Comparison of ENCODE assay signal across 24 cellular contexts in genomic region chr14:59847711-59848110, GRCh38. TPM values are rescaled to one million over a fixed set of nuclear protein-coding genes. Genes with fewer than 3 reads are reported as not detected.
"Had no signal": no experiment of that assay in that cellular context is flagged by ENCODE, and none has a peak within 500 bp of the region (broad histone marks: within the 10 kb centered on the region; RNA-seq: fewer than 3 reads in every experiment).

No MANE protein-coding gene starts in this region.

- H3K27me3 ChIP-seq: colonic mucosa, dorsolateral prefrontal cortex, ovary, sigmoid colon, vagina had no signal

- DNase-seq: activated CD4-positive, alpha-beta T cell treated with anti-CD3 and anti-CD28 coated beads for 1 hour; activated CD4-positive, alpha-beta T cell treated with anti-CD3 and anti-CD28 coated beads, Interleukin-2, amount 50 U/mL, for 1 hour; activated CD8-positive, alpha-beta memory T cell treated with anti-CD3 and anti-CD28 coated beads, Interleukin-2, amount 10 ng/mL, durations not matched to agents 7 days and 5 days; activated CD8-positive, alpha-beta T cell treated with anti-CD3 and anti-CD28 coated beads, Interleukin-2, amount 10 ng/mL, durations not matched to agents 7 days and 5 days; activated naive CD8-positive, alpha-beta T cell treated with anti-CD3 and anti-CD28 coated beads, Interleukin-2, amount 50 U/mL, for 24 hours; activated T-cell treated with anti-CD3 and anti-CD28 coated beads, Interleukin-2, amount 50 U/mL, for 48 hours; amygdala; colonic mucosa; effector memory CD4-positive, alpha-beta T cell; left ventricle myocardium inferior; nephron progenitor cell; ovary; sigmoid colon; small intestine; stimulated activated CD4-positive, alpha-beta T cell treated with anti-CD3 and anti-CD28 coated beads, Interleukin-4, amount 100 ng/mL, for 24 hours; T-helper 2 cell had no signal

- ATAC-seq: activated CD8-positive, alpha-beta memory T cell treated with anti-CD3 and anti-CD28 coated beads, Interleukin-2, amount 10 ng/mL, durations not matched to agents 7 days and 5 days; activated CD8-positive, alpha-beta T cell treated with anti-CD3 and anti-CD28 coated beads, Interleukin-2, amount 10 ng/mL, durations not matched to agents 7 days and 5 days; activated naive CD8-positive, alpha-beta T cell treated with anti-CD3 and anti-CD28 coated beads, Interleukin-2, amount 50 U/mL, for 24 hours; stimulated activated effector memory CD8-positive, alpha-beta T cell treated with anti-CD3 and anti-CD28 coated beads, Interleukin-12 subunit alpha, Interleukin-12 subunit beta, amount 100 ng/mL, for 72 hours; WTC11 had no signal

- H3K36me3 ChIP-seq: colonic mucosa, left ventricle myocardium inferior, ovary, sigmoid colon, thoracic aorta, vagina had no signal

- FAIRE-seq: frontal cortex, small intestine had no signal

- H3K4me1 ChIP-seq: colonic mucosa, left ventricle myocardium inferior, sigmoid colon, vagina had no signal

- H3K4me3 ChIP-seq: colonic mucosa, dorsolateral prefrontal cortex, left ventricle myocardium inferior, lung, ovary, sigmoid colon, thoracic aorta, vagina had no signal

- H3K27ac ChIP-seq: colonic mucosa, left ventricle myocardium inferior, ovary, sigmoid colon, thoracic aorta, vagina had no signal

- H3K9me3 ChIP-seq: colonic mucosa, left ventricle myocardium inferior, ovary, sigmoid colon, thoracic aorta, vagina had no signal

RNA-seq across cellular contexts. Expression of gene RTN1, which starts 22.9 kb away (rescaled TPM):
- total RNA-seq: activated CD8-positive, alpha-beta memory T cell treated with anti-CD3 and anti-CD28 coated beads, Interleukin-2, amount 10 ng/mL, durations not matched to agents 7 days and 5 days; activated CD8-positive, alpha-beta T cell treated with anti-CD3 and anti-CD28 coated beads, Interleukin-2, amount 10 ng/mL, durations not matched to agents 7 days and 5 days; activated T-helper 2 cell treated with anti-CD3 and anti-CD28 coated beads, Interferon-gamma antibody, Interleukin-2, Interleukin-4, amounts not matched to agents 10 μg/mL and 5 μg/mL and 100 μg/mL, durations not matched to agents 14 hours and 24 hours and 36 hours had no signal
